Comparison of ENCODE assay signal across 8 cellular contexts in genomic region chr2:90021234-90021633, GRCh38.
A peak's percentile ranks its signal among the peaks of the same experiment; 100 is the strongest.
DNase-seq lines count a peak whose midpoint lies in the region; ATAC-seq and TF ChIP-seq lines count a peak whose summit lies in the region.
"Not testable (repeated sequence)": the region's sequence is repeated elsewhere in the genome, so short reads cannot be mapped to it uniquely, and the experiment has no call there.

No MANE protein-coding gene starts in this region.

- not testable (repeated sequence) for H3K9me3 Mint-ChIP-seq in stimulated activated naive B cell treated with anti-CD40 and anti-IgM and Interleukin-4, amounts not matched to agents 10 μg/mL and 1 μg/mL and 100 μg/mL, for 72 hours

- H3K4me3 ChIP-seq in PC-3 (ENCODE audit: low read length); epithelial cell of proximal tubule (ENCODE audit: low read depth, low read length): not testable (repeated sequence)

- H3K9ac ChIP-seq in PC-3 (ENCODE audit: low read length), result not testable (repeated sequence)

- POLR2A ChIA-PET in PC-3 (lab: Charles Lee; ENCODE audit: unreplicated experiment), result not testable (repeated sequence)

- H3K9me2 ChIP-seq in PC-3 (replicated peaks; ENCODE audit: low read length), result not testable (repeated sequence)

- not testable (repeated sequence) for BruUV-seq in PC-3 (replicated peaks; lab: Mats Ljungman, UMichigan)

- H3K36me3 Mint-ChIP-seq in stimulated activated naive B cell treated with anti-CD40 and anti-IgM and Interleukin-4, amounts not matched to agents 10 μg/mL and 1 μg/mL and 100 μg/mL, for 72 hours, result not testable (repeated sequence)

- H3K27ac ChIP-seq in PC-3 (ENCODE audit: low read length), result not testable (repeated sequence)

- not testable (repeated sequence) for H3K4me1 Mint-ChIP-seq in stimulated activated naive B cell treated with anti-CD40 and anti-IgM and Interleukin-4, amounts not matched to agents 10 μg/mL and 1 μg/mL and 100 μg/mL, for 72 hours

- not testable (repeated sequence) for H3K4me1 ChIP-seq in PC-3 (ENCODE audit: insufficient read depth, low read length)

- DNase-seq in PC-3; epithelial cell of proximal tubule (ENCODE audit: low read depth); stimulated activated naive B cell treated with anti-CD40 and anti-IgM and Interleukin-4, amounts not matched to agents 10 μg/mL and 1 μg/mL and 100 μg/mL, for 72 hours: not testable (repeated sequence)

- not testable (repeated sequence) for H3K27me3 Mint-ChIP-seq in stimulated activated naive B cell treated with anti-CD40 and anti-IgM and Interleukin-4, amounts not matched to agents 10 μg/mL and 1 μg/mL and 100 μg/mL, for 72 hours

- intact Hi-C loops in PC-3 (cut with micrococcal nuclease), result not testable (repeated sequence)

- H3K4me2 ChIP-seq in PC-3 (ENCODE audit: low read length), result not testable (repeated sequence)

- not testable (repeated sequence) for H3K36me3 ChIP-seq in PC-3 (ENCODE audit: low read depth, low read length)

- not testable (repeated sequence) for H3K4me3 Mint-ChIP-seq in stimulated activated naive B cell treated with anti-CD40 and anti-IgM and Interleukin-4, amounts not matched to agents 10 μg/mL and 1 μg/mL and 100 μg/mL, for 72 hours

- ATAC-seq in GM18868 (IDR thresholded peaks at IDR 0.05; ENCODE audit: unreplicated experiment) (peak; percentile 76), GM21619 (IDR thresholded peaks at IDR 0.05; ENCODE audit: unreplicated experiment) (peak; percentile 53), HG02798 (IDR thresholded peaks at IDR 0.05; ENCODE audit: poor library complexity, unreplicated experiment) (peak; percentile 80), HG03442 (IDR thresholded peaks at IDR 0.05; ENCODE audit: unreplicated experiment) (peak; percentile 90), PC-3 (peak; percentile 61; the same call in 1 of the 2 replicates)
- peak; percentile 80 to 86 for ATAC-seq in stimulated activated naive B cell treated with anti-CD40 and anti-IgM and Interleukin-4, amounts not matched to agents 10 μg/mL and 1 μg/mL and 100 μg/mL, for 72 hours (replicated peaks)

- CTCF ChIA-PET in PC-3 (lab: Charles Lee), result not testable (repeated sequence)

- H2AFZ ChIP-seq in PC-3 (ENCODE audit: low read length), result not testable (repeated sequence)

- TF ChIP-seq CTCF in GM12872 (IDR thresholded peaks at IDR 0.05; ENCODE audit: insufficient read depth, low read depth, low read length), result 0 out of 3 replicates have a peak, but pooled peaks have one; percentile 18
- TF ChIP-seq CTCF in PC-3 (conservative IDR thresholded peaks at IDR 0.05; ENCODE audit: low read depth, low read length), result peak; percentile 18; the same call in 1 of the 2 replicates
- TF ChIP-seq CTCF in epithelial cell of proximal tubule (conservative IDR thresholded peaks at IDR 0.05; ENCODE audit: low read depth, low read length), result peak; percentile 27

- not testable (repeated sequence) for H4K20me1 ChIP-seq in PC-3 (ENCODE audit: low read length)

- not testable (repeated sequence) for H3K27ac Mint-ChIP-seq in stimulated activated naive B cell treated with anti-CD40 and anti-IgM and Interleukin-4, amounts not matched to agents 10 μg/mL and 1 μg/mL and 100 μg/mL, for 72 hours

- H3K9me3 ChIP-seq in PC-3 (ENCODE audit: low read length), result not testable (repeated sequence)

- H3K27me3 ChIP-seq in PC-3 (ENCODE audit: low read length), result not testable (repeated sequence)

- H3K79me2 ChIP-seq in PC-3 (ENCODE audit: low read length), result not testable (repeated sequence)

- H3F3A ChIP-seq in PC-3 (ENCODE audit: low read length, unreplicated experiment), result not testable (repeated sequence)
